Comparison of ENCODE assay signal across 7 cellular contexts in genomic region chr7:154052531-154053252, GRCh38. TPM values are rescaled to one million over a fixed set of nuclear protein-coding genes. Genes with fewer than 3 reads are reported as not detected.
"Had no signal": no experiment of that assay in that cellular context is flagged by ENCODE, and none has a peak within 500 bp of the region (broad histone marks: within the 10 kb centered on the region; RNA-seq: fewer than 3 reads in every experiment).

No MANE protein-coding gene starts in this region.

RNA-seq across cellular contexts. Expression of gene DPP6, which starts 0.5 kb away (rescaled TPM):
- total RNA-seq: activated CD8-positive, alpha-beta T cell treated with anti-CD3 and anti-CD28 coated beads, Interleukin-2, amount 10 ng/mL, durations not matched to agents 7 days and 5 days; activated naive CD8-positive, alpha-beta T cell treated with anti-CD3 and anti-CD28 coated beads, Interleukin-2, amount 10 ng/mL, durations not matched to agents 7 days and 5 days; cardiac septum; liver; thoracic aorta; WTC11 had no signal
- polyA plus RNA-seq: aorta had no signal
